26 cellular contexts compared by ENCODE assay signal in the genomic region with DNA sequence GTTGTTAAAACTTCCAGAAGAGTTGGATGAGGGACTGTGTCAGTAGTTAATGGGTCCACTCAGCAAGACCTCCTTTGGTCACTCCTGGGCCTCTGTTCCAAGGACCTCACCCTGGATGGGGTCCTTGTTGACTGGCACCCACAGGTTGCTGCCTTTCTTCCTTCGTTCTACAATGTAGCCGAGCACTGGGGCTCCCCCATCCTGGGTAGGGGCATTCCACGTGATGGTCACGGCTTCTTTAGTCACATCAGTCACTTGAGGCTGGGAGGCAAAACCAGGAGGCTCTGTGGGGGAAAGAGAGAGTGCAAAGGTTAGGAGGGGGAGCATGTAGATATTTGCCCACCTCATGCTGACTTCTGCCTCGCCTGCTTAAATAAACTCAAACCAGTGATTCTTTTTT. TPM values are rescaled to one million over a fixed set of nuclear protein-coding genes. Genes with fewer than 3 reads are reported as not detected.
DNase-seq lines count a peak whose midpoint lies in the region; ATAC-seq and TF ChIP-seq lines count a peak whose summit lies in the region.
"Had no signal": no experiment of that assay in that cellular context is flagged by ENCODE, and none has a peak within 500 bp of the region (broad histone marks: within the 10 kb centered on the region; RNA-seq: fewer than 3 reads in every experiment).

No MANE protein-coding gene starts in this region.

- no peak overlapping the region for H3K4me3 Mint-ChIP-seq in stimulated activated naive CD8-positive, alpha-beta T cell treated with anti-CD3 and anti-CD28 coated beads, Interleukin-15, amount 100 ng/mL, for 72 hours
- no peak overlapping the region for H3K4me3 Mint-ChIP-seq in activated T-helper 17 cell treated with anti-CD3 and anti-CD28 coated beads, Interleukin-2, amount 50 U/mL, for 72 hours
- H3K4me3 Mint-ChIP-seq in stimulated activated memory B cell treated with anti-CD40 and anti-IgM and Interleukin-4, amounts not matched to agents 10 μg/mL and 1 μg/mL and 100 μg/mL, for 72 hours: no peak overlapping the region
- no peak overlapping the region for H3K4me3 Mint-ChIP-seq in CD4-positive, alpha-beta T cell
- H3K4me3 Mint-ChIP-seq: B cell, H9, HFFc6 had no signal

- no peak for DNase-seq in stimulated activated naive CD8-positive, alpha-beta T cell treated with anti-CD3 and anti-CD28 coated beads, Interleukin-15, amount 100 ng/mL, for 72 hours
- no peak for DNase-seq in stimulated activated naive CD8-positive, alpha-beta T cell treated with anti-CD3 and anti-CD28 coated beads, Interleukin-15, Interleukin-2, amounts not matched to agents 100 U/mL and 50 U/mL, for 24 hours
- DNase-seq in NCI-H1092 treated with DMSO at 0.1 percent for 48 hours (lab: John Stamatoyannopoulos, UW): no peak
- DNase-seq in tibial artery: no peak
- no peak for DNase-seq in CD4-positive, alpha-beta T cell
- DNase-seq: DMS53, GDM1, GM23248, H9, HFFc6, Karpas-422, NCI-H1436, NCI-H187 treated with DMSO at 0.1 percent for 48 hours, NCI-H226, NCI-H524, NCI-H774, Peyer's patch had no signal

- TF ChIP-seq CTCF in tibial artery (IDR thresholded peaks at IDR 0.05): no peak
- no peak for TF ChIP-seq CTCF in CD4-positive, alpha-beta T cell (IDR thresholded peaks at IDR 0.05)

- POLR2A ChIA-PET in CD4-positive, alpha-beta T cell (lab: Charles Lee): interaction anchor here (0.7 kb wide), 1 partner anchor 98 kb away, joined by 3 read pairs; no protein-coding TSS in a partner anchor

- no peaks in the 10 kb centered on the region for H3K9me3 ChIP-seq in tibial artery
- no peaks in the 10 kb centered on the region for H3K9me3 ChIP-seq in CD4-positive, alpha-beta T cell (ENCODE audit: control insufficient read depth, low read length)
- H3K9me3 ChIP-seq: A549, Peyer's patch had no signal

- CTCF ChIA-PET in CD4-positive, alpha-beta T cell (lab: Charles Lee): no interaction called here

- H3K36me3 ChIP-seq in tibial artery: no peaks in the 10 kb centered on the region
- H3K36me3 ChIP-seq: Peyer's patch had no signal

- H3K27ac Mint-ChIP-seq in stimulated activated naive CD8-positive, alpha-beta T cell treated with anti-CD3 and anti-CD28 coated beads, Interleukin-15, amount 100 ng/mL, for 72 hours: no peak overlapping the region
- H3K27ac Mint-ChIP-seq in activated T-helper 17 cell treated with anti-CD3 and anti-CD28 coated beads, Interleukin-2, amount 50 U/mL, for 72 hours: no peak overlapping the region
- no peak overlapping the region for H3K27ac Mint-ChIP-seq in stimulated activated memory B cell treated with anti-CD40 and anti-IgM and Interleukin-4, amounts not matched to agents 10 μg/mL and 1 μg/mL and 100 μg/mL, for 72 hours
- no peak overlapping the region for H3K27ac Mint-ChIP-seq in CD4-positive, alpha-beta T cell
- H3K27ac Mint-ChIP-seq: B cell, HFFc6 had no signal

- H3K4me3 ChIP-seq in tibial artery: no peak overlapping the region
- H3K4me3 ChIP-seq: A549, GM23248, Peyer's patch had no signal

- peak; percentile 42 for ATAC-seq in stimulated activated naive CD8-positive, alpha-beta T cell treated with anti-CD3 and anti-CD28 coated beads, Interleukin-15, amount 100 ng/mL, for 72 hours
- ATAC-seq in stimulated activated naive CD8-positive, alpha-beta T cell treated with anti-CD3 and anti-CD28 coated beads, Interleukin-15, Interleukin-2, amounts not matched to agents 100 U/mL and 50 U/mL, for 24 hours: no peak
- ATAC-seq in HG02678 (IDR thresholded peaks at IDR 0.05; ENCODE audit: unreplicated experiment): peak; percentile 44
- ATAC-seq in activated T-helper 17 cell treated with anti-CD3 and anti-CD28 coated beads, Interleukin-2, amount 50 U/mL, for 72 hours (replicated peaks): peak; percentile 36
- ATAC-seq in stimulated activated memory B cell treated with anti-CD40 and anti-IgM and Interleukin-4, amounts not matched to agents 10 μg/mL and 1 μg/mL and 100 μg/mL, for 72 hours: peak; percentile 34
- no peak for ATAC-seq in CD4-positive, alpha-beta T cell (ENCODE audit: poor library complexity)
- ATAC-seq: A549, SK-N-SH treated with all-trans-retinoic acid at 6 μM for 48 hours had no signal

- peaks cover 22% of the 10 kb centered on the region for H3K4me1 Mint-ChIP-seq in stimulated activated naive CD8-positive, alpha-beta T cell treated with anti-CD3 and anti-CD28 coated beads, Interleukin-15, amount 100 ng/mL, for 72 hours
- H3K4me1 Mint-ChIP-seq in activated T-helper 17 cell treated with anti-CD3 and anti-CD28 coated beads, Interleukin-2, amount 50 U/mL, for 72 hours: peaks cover 8% of the 10 kb centered on the region
- peaks cover 11% of the 10 kb centered on the region for H3K4me1 Mint-ChIP-seq in stimulated activated memory B cell treated with anti-CD40 and anti-IgM and Interleukin-4, amounts not matched to agents 10 μg/mL and 1 μg/mL and 100 μg/mL, for 72 hours
- peaks cover 12% of the 10 kb centered on the region for H3K4me1 Mint-ChIP-seq in CD4-positive, alpha-beta T cell (ENCODE audit: low read depth)

- no peak overlapping the region for H3K27ac ChIP-seq in tibial artery
- no peak overlapping the region for H3K27ac ChIP-seq in CD4-positive, alpha-beta T cell (ENCODE audit: low read depth, low read length)
- H3K27ac ChIP-seq: A549, GM23248, Peyer's patch had no signal

- H3K4me1 ChIP-seq in tibial artery: peaks cover 0 to 16% (median 4%) of the 10 kb centered on the region in 4 donors
- H3K4me1 ChIP-seq: A549 had no signal

- H3K27me3 Mint-ChIP-seq in stimulated activated naive CD8-positive, alpha-beta T cell treated with anti-CD3 and anti-CD28 coated beads, Interleukin-15, amount 100 ng/mL, for 72 hours: peaks cover 7% of the 10 kb centered on the region
- peaks cover 3% of the 10 kb centered on the region for H3K27me3 Mint-ChIP-seq in activated T-helper 17 cell treated with anti-CD3 and anti-CD28 coated beads, Interleukin-2, amount 50 U/mL, for 72 hours
- H3K27me3 Mint-ChIP-seq in stimulated activated memory B cell treated with anti-CD40 and anti-IgM and Interleukin-4, amounts not matched to agents 10 μg/mL and 1 μg/mL and 100 μg/mL, for 72 hours: peaks cover 20% of the 10 kb centered on the region
- H3K27me3 Mint-ChIP-seq in CD4-positive, alpha-beta T cell: no peaks in the 10 kb centered on the region

- no peaks in the 10 kb centered on the region for H3K36me3 Mint-ChIP-seq in activated T-helper 17 cell treated with anti-CD3 and anti-CD28 coated beads, Interleukin-2, amount 50 U/mL, for 72 hours (ENCODE audit: low read depth)
- H3K36me3 Mint-ChIP-seq in stimulated activated memory B cell treated with anti-CD40 and anti-IgM and Interleukin-4, amounts not matched to agents 10 μg/mL and 1 μg/mL and 100 μg/mL, for 72 hours: no peaks in the 10 kb centered on the region
- H3K36me3 Mint-ChIP-seq in CD4-positive, alpha-beta T cell (ENCODE audit: low read depth): no peaks in the 10 kb centered on the region
- H3K36me3 Mint-ChIP-seq: CD14-positive monocyte had no signal

- no peaks in the 10 kb centered on the region for H3K27me3 ChIP-seq in tibial artery
- no peaks in the 10 kb centered on the region for H3K27me3 ChIP-seq in CD4-positive, alpha-beta T cell (ENCODE audit: control insufficient read depth, insufficient read depth, low read length)
- H3K27me3 ChIP-seq: Peyer's patch had no signal

- no peaks in the 10 kb centered on the region for H3K9me3 Mint-ChIP-seq in stimulated activated naive CD8-positive, alpha-beta T cell treated with anti-CD3 and anti-CD28 coated beads, Interleukin-15, amount 100 ng/mL, for 72 hours
- no peaks in the 10 kb centered on the region for H3K9me3 Mint-ChIP-seq in activated T-helper 17 cell treated with anti-CD3 and anti-CD28 coated beads, Interleukin-2, amount 50 U/mL, for 72 hours
- no peaks in the 10 kb centered on the region for H3K9me3 Mint-ChIP-seq in stimulated activated memory B cell treated with anti-CD40 and anti-IgM and Interleukin-4, amounts not matched to agents 10 μg/mL and 1 μg/mL and 100 μg/mL, for 72 hours
- no peaks in the 10 kb centered on the region for H3K9me3 Mint-ChIP-seq in CD4-positive, alpha-beta T cell
- H3K9me3 Mint-ChIP-seq: H9, HFFc6 had no signal

- intact Hi-C loops in tibial artery (cut with DNase I; ENCODE audit: low total_unique reads): loop anchor here (10.0 kb wide), 1 partner anchor 596 kb away; no protein-coding TSS in a partner anchor
- intact Hi-C loops in CD4-positive, alpha-beta T cell (cut with DNase I, micrococcal nuclease): no loop called here

RNA-seq across cellular contexts. Expression of a gene that starts 12.0 kb away (rescaled TPM):
- total RNA-seq in activated T-helper 17 cell treated with anti-CD3 and anti-CD28 coated beads, Interleukin-2, amount 50 U/mL, for 72 hours: under 1 TPM; 0.24 to 0.40 TPM
- total RNA-seq in CD4-positive, alpha-beta T cell: 1 to 10 TPM; 8.0 to 8.5 TPM

RNA-seq across cellular contexts. Expression of a gene that starts 15.4 kb away (rescaled TPM):
- 1 to 10 TPM in 1 of 2 donors, not detected in 1; 1.4 TPM for total RNA-seq in activated T-helper 17 cell treated with anti-CD3 and anti-CD28 coated beads, Interleukin-2, amount 50 U/mL, for 72 hours
- 1 to 10 TPM; 4.0 to 5.0 TPM for total RNA-seq in CD4-positive, alpha-beta T cell
- total RNA-seq: GM23248, HFFc6, M059J, OCI-LY7, Peyer's patch had no signal

Comparison
In these comparisons a context has a peak if more than half of its experiments do, and no peak if none do; other contexts are left out.
1. ATAC-seq: peak in stimulated activated naive CD8-positive, alpha-beta T cell treated with anti-CD3 and anti-CD28 coated beads, Interleukin-15, amount 100 ng/mL, for 72 hours (single experiment), HG02678 (single experiment), activated T-helper 17 cell treated with anti-CD3 and anti-CD28 coated beads, Interleukin-2, amount 50 U/mL, for 72 hours (single experiment) and stimulated activated memory B cell treated with anti-CD40 and anti-IgM and Interleukin-4, amounts not matched to agents 10 μg/mL and 1 μg/mL and 100 μg/mL, for 72 hours (single experiment); none in stimulated activated naive CD8-positive, alpha-beta T cell treated with anti-CD3 and anti-CD28 coated beads, Interleukin-15, Interleukin-2, amounts not matched to agents 100 U/mL and 50 U/mL, for 24 hours (single experiment) and CD4-positive, alpha-beta T cell (single experiment).
2. RNA of a gene that starts 12.0 kb away (total RNA-seq): 8.0 to 8.5 TPM in CD4-positive, alpha-beta T cell; 0.24 to 0.40 TPM in activated T-helper 17 cell treated with anti-CD3 and anti-CD28 coated beads, Interleukin-2, amount 50 U/mL, for 72 hours; every median in the first group is over 4 times any median in the second.